9 cellular contexts compared by ENCODE assay signal in the genomic region with DNA sequence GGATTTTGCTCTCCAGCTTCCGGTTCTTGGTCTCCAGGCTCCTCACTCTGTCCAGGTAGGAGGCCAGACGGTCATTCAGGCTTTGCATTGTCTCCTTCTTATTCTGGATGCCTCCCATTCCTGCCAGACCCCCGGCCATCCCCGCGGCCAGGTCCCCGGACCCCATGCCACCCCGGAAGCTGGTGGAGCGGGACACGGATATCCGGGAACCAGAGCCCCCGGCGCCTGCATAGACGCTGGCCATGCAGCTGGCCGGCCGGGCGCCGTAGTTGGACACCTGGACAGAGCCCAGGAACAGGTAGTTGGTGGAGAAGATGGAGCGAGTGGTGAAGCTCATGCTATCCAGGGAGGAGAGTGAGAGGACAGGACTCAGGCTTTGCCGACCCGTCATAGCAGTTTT. TPM values are rescaled to one million over a fixed set of nuclear protein-coding genes. Genes with fewer than 3 reads are reported as not detected.
"Had no signal": no experiment of that assay in that cellular context is flagged by ENCODE, and none has a peak within 500 bp of the region (broad histone marks: within the 10 kb centered on the region; RNA-seq: fewer than 3 reads in every experiment).

No MANE protein-coding gene starts in this region.

- ATAC-seq: HepG2 had no signal

- DNase-seq: IMR-90, KBM-7, KG1 had no signal

- H3K27ac ChIP-seq: HL-60, KMS-11 had no signal

- FAIRE-seq: HepG2, HTR-8/SVneo had no signal

- H3K4me2 ChIP-seq: KMS-11 had no signal

- H3K9ac ChIP-seq: KMS-11 had no signal

RNA-seq across cellular contexts. Expression of a gene that starts 23.5 kb away (rescaled TPM):
- total RNA-seq: HT1080 had no signal
- polyA plus RNA-seq: IgD-negative memory B cell had no signal
